23 cellular contexts compared by ENCODE assay signal in genomic region chr12:68739891-68740290, GRCh38.
"Had no signal": no experiment of that assay in that cellular context is flagged by ENCODE, and none has a peak within 500 bp of the region (broad histone marks: within the 10 kb centered on the region; RNA-seq: fewer than 3 reads in every experiment).

No MANE protein-coding gene starts in this region.

- H3K27ac Mint-ChIP-seq: activated CD4-positive, alpha-beta memory T cell treated with anti-CD3 and anti-CD28 coated beads, Interleukin-2, amount 10 ng/mL, durations not matched to agents 7 days and 5 days; activated CD4-positive, alpha-beta T cell treated with anti-CD3 and anti-CD28 coated beads for 36 hours; activated naive CD4-positive, alpha-beta T cell treated with anti-CD3 and anti-CD28 coated beads, Interleukin-2, amount 10 ng/mL, durations not matched to agents 7 days and 5 days; activated naive CD8-positive, alpha-beta T cell treated with anti-CD3 and anti-CD28 coated beads for 36 hours; activated T-helper 2 cell treated with anti-CD3 and anti-CD28 coated beads, Interferon-gamma antibody, Interleukin-2, Interleukin-4, amounts not matched to agents 10 μg/mL and 5 μg/mL and 100 μg/mL, durations not matched to agents 14 hours and 24 hours and 36 hours had no signal

- H3K27me3 Mint-ChIP-seq: activated CD4-positive, alpha-beta memory T cell treated with anti-CD3 and anti-CD28 coated beads, Interleukin-2, amount 10 ng/mL, durations not matched to agents 7 days and 5 days; activated CD4-positive, alpha-beta T cell treated with anti-CD3 and anti-CD28 coated beads for 36 hours; activated naive CD4-positive, alpha-beta T cell treated with anti-CD3 and anti-CD28 coated beads, Interleukin-2, amount 10 ng/mL, durations not matched to agents 7 days and 5 days; activated naive CD8-positive, alpha-beta T cell treated with anti-CD3 and anti-CD28 coated beads for 36 hours had no signal

- ATAC-seq: activated CD4-positive, alpha-beta T cell treated with anti-CD3 and anti-CD28 coated beads for 36 hours; activated T-cell treated with anti-CD3 and anti-CD28 coated beads, Interleukin-2, amount 50 U/mL, for 72 hours; PC-3 had no signal

- H3K4me3 ChIP-seq: cardiac muscle cell, MG63, SJSA1 had no signal

- H3K9me3 Mint-ChIP-seq: activated CD4-positive, alpha-beta memory T cell treated with anti-CD3 and anti-CD28 coated beads, Interleukin-2, amount 10 ng/mL, durations not matched to agents 7 days and 5 days; activated naive CD4-positive, alpha-beta T cell treated with anti-CD3 and anti-CD28 coated beads, Interleukin-2, amount 10 ng/mL, durations not matched to agents 7 days and 5 days; activated naive CD8-positive, alpha-beta T cell treated with anti-CD3 and anti-CD28 coated beads for 36 hours; activated T-cell treated with anti-CD3 and anti-CD28 coated beads, Interleukin-2, amount 50 U/mL, for 72 hours; activated T-helper 2 cell treated with anti-CD3 and anti-CD28 coated beads, Interferon-gamma antibody, Interleukin-2, Interleukin-4, amounts not matched to agents 10 μg/mL and 5 μg/mL and 100 μg/mL, durations not matched to agents 14 hours and 24 hours and 36 hours had no signal

- H3K9me3 ChIP-seq: MG63, SJSA1 had no signal

- H3K27ac ChIP-seq: brain microvascular endothelial cell, cardiac muscle cell, SJSA1, VCaP had no signal

- H3K4me3 Mint-ChIP-seq: activated CD4-positive, alpha-beta memory T cell treated with anti-CD3 and anti-CD28 coated beads, Interleukin-2, amount 10 ng/mL, durations not matched to agents 7 days and 5 days; activated CD4-positive, alpha-beta T cell treated with anti-CD3 and anti-CD28 coated beads for 36 hours; activated naive CD4-positive, alpha-beta T cell treated with anti-CD3 and anti-CD28 coated beads, Interleukin-2, amount 10 ng/mL, durations not matched to agents 7 days and 5 days; activated naive CD8-positive, alpha-beta T cell treated with anti-CD3 and anti-CD28 coated beads for 36 hours; activated T-cell treated with anti-CD3 and anti-CD28 coated beads, Interleukin-2, amount 50 U/mL, for 72 hours had no signal

- H3K4me1 ChIP-seq: SJSA1 had no signal

- H3K27me3 ChIP-seq: brain microvascular endothelial cell, cardiac muscle cell, MG63, SJSA1 had no signal

- H3K4me1 Mint-ChIP-seq: activated CD4-positive, alpha-beta T cell treated with anti-CD3 and anti-CD28 coated beads for 36 hours had no signal

- DNase-seq: activated CD4-positive, alpha-beta memory T cell treated with anti-CD3 and anti-CD28 coated beads, Interleukin-2, amount 10 ng/mL, durations not matched to agents 7 days and 5 days; activated CD4-positive, alpha-beta T cell treated with anti-CD3 and anti-CD28 coated beads for 36 hours; activated CD4-positive, alpha-beta T cell treated with anti-CD3 and anti-CD28 coated beads, Interleukin-2, amount 50 U/mL, for 1 hour; activated gamma-delta T cell treated with Interleukin-2 at 50 U/mL for 16 hours; activated naive CD4-positive, alpha-beta T cell treated with anti-CD3 and anti-CD28 coated beads, Interleukin-2, amount 10 ng/mL, durations not matched to agents 7 days and 5 days; activated naive CD8-positive, alpha-beta T cell treated with anti-CD3 and anti-CD28 coated beads for 36 hours; activated T-cell treated with anti-CD3 and anti-CD28 coated beads, Interleukin-2, amount 50 U/mL, for 72 hours; brain microvascular endothelial cell; MG63; MV-4-11; NCI-H146; NCI-H187 treated with DMSO at 0.1 percent for 48 hours; NCI-H2107; NCI-H345; NCI-H510A; NCI-H526 treated with DMSO at 0.1 percent for 48 hours; PC-3; SHP77; T-helper 1 cell had no signal
